Comparison of ENCODE assay signal across 9 cellular contexts in genomic region chr13:23871616-23872220, GRCh38. TPM values are rescaled to one million over a fixed set of nuclear protein-coding genes. Genes with fewer than 3 reads are reported as not detected.
DNase-seq lines count a peak whose midpoint lies in the region; ATAC-seq and TF ChIP-seq lines count a peak whose summit lies in the region.
"Had no signal": no experiment of that assay in that cellular context is flagged by ENCODE, and none has a peak within 500 bp of the region (broad histone marks: within the 10 kb centered on the region; RNA-seq: fewer than 3 reads in every experiment).

No MANE protein-coding gene starts in this region.

- DNase-seq in COR-L47 (lab: John Stamatoyannopoulos, UW) (peak; percentile 13), HT1080 (ENCODE audit: low read depth) (peak; percentile 25), activated B cell treated with CpG ODN at 0.5 μM for 24 hours (no peak), hepatic stellate cell (ENCODE audit: low spot score) (peak; percentile 37), upper lobe of right lung (no peak), occipital lobe (lab: John Stamatoyannopoulos, UW) (no peak), HPDE6-E6E7 (ENCODE audit: extremely low spot score) (no peak), T-helper 17 cell (no peak)

- H3K9me3 ChIP-seq in upper lobe of right lung (no peaks in the 10 kb centered on the region), T-helper 17 cell (ENCODE audit: control insufficient read depth, low read length, poor library complexity, severe bottlenecking) (no peaks in the 10 kb centered on the region)

- no peaks in the 10 kb centered on the region for H3K9me3 Mint-ChIP-seq in activated B cell treated with CpG ODN at 0.5 μM for 24 hours

- H3K4me1 ChIP-seq in upper lobe of right lung: peaks cover 10% of the 10 kb centered on the region

- H3K27me3 Mint-ChIP-seq in activated B cell treated with CpG ODN at 0.5 μM for 24 hours: no peaks in the 10 kb centered on the region
- H3K27me3 Mint-ChIP-seq in T-helper 17 cell: no peaks in the 10 kb centered on the region

- H3K4me3 Mint-ChIP-seq in activated B cell treated with CpG ODN at 0.5 μM for 24 hours: no peak overlapping the region
- H3K4me3 Mint-ChIP-seq in T-helper 17 cell: no peak overlapping the region

- H3K36me3 ChIP-seq in upper lobe of right lung: no peaks in the 10 kb centered on the region

- H3K27me3 ChIP-seq in upper lobe of right lung: no peaks in the 10 kb centered on the region

- POLR2A ChIA-PET in activated B cell treated with CpG ODN at 0.5 μM for 24 hours (lab: Charles Lee): no interaction called here

- H3K36me3 Mint-ChIP-seq in activated B cell treated with CpG ODN at 0.5 μM for 24 hours (ENCODE audit: low read depth) (peaks cover 21% of the 10 kb centered on the region), T-helper 17 cell (ENCODE audit: low read depth) (no peaks in the 10 kb centered on the region)

- no peak overlapping the region for H3K4me3 ChIP-seq in upper lobe of right lung

- H3K27ac Mint-ChIP-seq in activated B cell treated with CpG ODN at 0.5 μM for 24 hours (no peak overlapping the region), T-helper 17 cell (no peak overlapping the region)

- H3K27ac ChIP-seq in upper lobe of right lung: no peak overlapping the region

- TF ChIP-seq CTCF in activated B cell treated with CpG ODN at 0.5 μM for 24 hours (IDR thresholded peaks at IDR 0.05) (peak; percentile 78), upper lobe of right lung (IDR thresholded peaks at IDR 0.05) (peak; percentile 65)

- intact Hi-C loops in activated B cell treated with CpG ODN at 0.5 μM for 24 hours (cut with micrococcal nuclease) (loop anchor here (1.0 to 5.0 kb wide), 9 partner anchors 61 to 464 kb away; no protein-coding TSS in a partner anchor), upper lobe of right lung (cut with DNase I) (loop anchor here (10.0 kb wide), 2 partner anchors 297 to 407 kb away; partner anchors contain the start of gene TNFRSF19)

- ATAC-seq in activated B cell treated with CpG ODN at 0.5 μM for 24 hours (ENCODE audit: low read depth) (no peak), upper lobe of right lung (no peak), T-helper 17 cell (no peak)

- CTCF ChIA-PET in activated B cell treated with CpG ODN at 0.5 μM for 24 hours (lab: Charles Lee): no interaction called here

- peaks cover 14% of the 10 kb centered on the region for H3K4me1 Mint-ChIP-seq in activated B cell treated with CpG ODN at 0.5 μM for 24 hours
- H3K4me1 Mint-ChIP-seq in T-helper 17 cell: peaks cover 3% of the 10 kb centered on the region

RNA-seq across cellular contexts. Expression of gene MIPEP, which starts 17.5 kb away (rescaled TPM):
- 16.0 and 20.1 TPM in 2 replicates for total RNA-seq in HT1080 (2014; rRNA removed; shearing (Covaris generic))
- 10.7 and 13.0 TPM in 2 replicates for polyA plus RNA-seq in HT1080 (2015; cell fraction: cytosol; rRNA removed)
- 17.5 and 19.6 TPM in 2 replicates for polyA plus RNA-seq in HT1080 (2015; cell fraction: nucleus; rRNA removed)
- total RNA-seq in activated B cell treated with CpG ODN at 0.5 μM for 24 hours (19.7 and 19.9 TPM in 2 replicates), upper lobe of right lung (13.3 TPM), occipital lobe (14.0 TPM), T-helper 17 cell (1 to 10 TPM; 7.5 to 9.2 TPM)

RNA-seq across cellular contexts. Expression of gene C1QTNF9B, which starts 25.6 kb away (rescaled TPM):
- total RNA-seq in HT1080 (2014; rRNA removed; shearing (Covaris generic)): 0.72 and 0.84 TPM in 2 replicates
- polyA plus RNA-seq in HT1080 (2015; cell fraction: cytosol; rRNA removed): 0.49 and 1.2 TPM in 2 replicates
- 9.9 and 17.1 TPM in 2 replicates for polyA plus RNA-seq in HT1080 (2015; cell fraction: nucleus; rRNA removed)
- total RNA-seq in activated B cell treated with CpG ODN at 0.5 μM for 24 hours (not detected in 2 replicates), upper lobe of right lung (not detected), occipital lobe (not detected), T-helper 17 cell (not detected)
- total RNA-seq: glomerular endothelial cell had no signal

Comparison
In these comparisons a context has a peak if more than half of its experiments do, and no peak if none do; other contexts are left out.
1. DNase-seq: peak in COR-L47 (single experiment), HT1080 (single experiment) and hepatic stellate cell (single experiment); none in activated B cell treated with CpG ODN at 0.5 μM for 24 hours (single experiment), upper lobe of right lung (single experiment), occipital lobe (single experiment), HPDE6-E6E7 (single experiment) and T-helper 17 cell (0 of 3).